ENCODE assay signal across 8 cellular contexts in genomic region chr1:11838349-11839272, GRCh38. TPM values are rescaled to one million over a fixed set of nuclear protein-coding genes. Genes with fewer than 3 reads are reported as not detected.
DNase-seq lines count a peak whose midpoint lies in the region; ATAC-seq and TF ChIP-seq lines count a peak whose summit lies in the region.

No MANE protein-coding gene starts in this region.

- DNase-seq in COR-L47 (lab: John Stamatoyannopoulos, UW) (peak; percentile 34), HT-29 (ENCODE audit: low spot score) (peak; percentile 54), PC-3 (peak; percentile 64), activated T-cell treated with anti-CD3 and anti-CD28 coated beads for 48 hours (ENCODE audit: low read depth) (peak; percentile 59), esophagus muscularis mucosa (ENCODE audit: extremely low spot score) (no peak)
- peak; percentile 56 to 83 (median 72) for DNase-seq in naive thymus-derived CD8-positive, alpha-beta T cell
- peak; percentile 64 to 83 for DNase-seq in stimulated activated effector memory CD8-positive, alpha-beta T cell treated with anti-CD3 and anti-CD28 coated beads, Interleukin-12 subunit alpha, Interleukin-12 subunit beta, amount 100 ng/mL, for 72 hours (ENCODE audit: low spot score in 2 of 2)

- peak; percentile 95 for ATAC-seq in PC-3
- ATAC-seq in naive thymus-derived CD8-positive, alpha-beta T cell = peak; percentile 96 to 97
- peak; percentile 83 for ATAC-seq in stimulated activated effector memory CD8-positive, alpha-beta T cell treated with anti-CD3 and anti-CD28 coated beads, Interleukin-12 subunit alpha, Interleukin-12 subunit beta, amount 100 ng/mL, for 72 hours
- ATAC-seq in GM19455 (IDR thresholded peaks at IDR 0.05; ENCODE audit: unreplicated experiment) = no peak

- no peaks in the 10 kb centered on the region for H3K9me3 Mint-ChIP-seq in naive thymus-derived CD8-positive, alpha-beta T cell
- no peaks in the 10 kb centered on the region for H3K9me3 Mint-ChIP-seq in stimulated activated effector memory CD8-positive, alpha-beta T cell treated with anti-CD3 and anti-CD28 coated beads, Interleukin-12 subunit alpha, Interleukin-12 subunit beta, amount 100 ng/mL, for 72 hours

- H3K27me3 ChIP-seq in PC-3 (ENCODE audit: low read length) (no peaks in the 10 kb centered on the region), esophagus muscularis mucosa (no peaks in the 10 kb centered on the region)

- H3K4me2 ChIP-seq in PC-3 (ENCODE audit: low read length) = no peak overlapping the region

- WGBS in esophagus muscularis mucosa = 52% methylated on average over 29 of the region's 40 CpGs

- H3K4me1 ChIP-seq in PC-3 (ENCODE audit: insufficient read depth, low read length) (no peaks in the 10 kb centered on the region), esophagus muscularis mucosa (peaks cover 0 to 8% (median 3%) of the 10 kb centered on the region in 4 donors)

- H3F3A ChIP-seq in PC-3 (ENCODE audit: low read length, unreplicated experiment) = no peaks in the 10 kb centered on the region

- CTCF ChIA-PET in PC-3 (lab: Charles Lee) = interaction anchor here (0.5 to 1.1 kb wide), 7 partner anchors 14 to 188 kb away, joined by 3 to 7 read pairs (median 5); no protein-coding TSS in a partner anchor

- H3K4me3 ChIP-seq in PC-3 (ENCODE audit: low read length) (no peak overlapping the region), esophagus muscularis mucosa (no peak overlapping the region)

- peaks cover 10% of the 10 kb centered on the region for H3K36me3 ChIP-seq in PC-3 (ENCODE audit: low read depth, low read length)
- peaks cover 77 to 98% (median 97%) of the 10 kb centered on the region in 4 donors for H3K36me3 ChIP-seq in esophagus muscularis mucosa

- BruUV-seq in PC-3 (replicated peaks; lab: Mats Ljungman, UMichigan) = no TSS peak

- H3K27ac ChIP-seq in PC-3 (ENCODE audit: low read length) (no peak overlapping the region), esophagus muscularis mucosa (replicated peaks in 1 of 4) (no peak overlapping the region)

- peaks cover 0 to 58% (median 16%) of the 10 kb centered on the region in 3 donors for H3K36me3 Mint-ChIP-seq in naive thymus-derived CD8-positive, alpha-beta T cell
- H3K36me3 Mint-ChIP-seq in stimulated activated effector memory CD8-positive, alpha-beta T cell treated with anti-CD3 and anti-CD28 coated beads, Interleukin-12 subunit alpha, Interleukin-12 subunit beta, amount 100 ng/mL, for 72 hours = peaks cover 78% of the 10 kb centered on the region

- peaks cover 3 to 11% (median 4%) of the 10 kb centered on the region in 4 donors for H3K4me1 Mint-ChIP-seq in naive thymus-derived CD8-positive, alpha-beta T cell
- peaks cover 11% of the 10 kb centered on the region for H3K4me1 Mint-ChIP-seq in stimulated activated effector memory CD8-positive, alpha-beta T cell treated with anti-CD3 and anti-CD28 coated beads, Interleukin-12 subunit alpha, Interleukin-12 subunit beta, amount 100 ng/mL, for 72 hours

- H3K9ac ChIP-seq in PC-3 (ENCODE audit: low read length) = no peak overlapping the region

- H3K27me3 Mint-ChIP-seq in naive thymus-derived CD8-positive, alpha-beta T cell = no peaks in the 10 kb centered on the region

- H3K9me3 ChIP-seq in PC-3 (ENCODE audit: low read length) (no peaks in the 10 kb centered on the region), esophagus muscularis mucosa (no peaks in the 10 kb centered on the region)

- H3K27ac Mint-ChIP-seq in naive thymus-derived CD8-positive, alpha-beta T cell = no peak overlapping the region
- H3K27ac Mint-ChIP-seq in stimulated activated effector memory CD8-positive, alpha-beta T cell treated with anti-CD3 and anti-CD28 coated beads, Interleukin-12 subunit alpha, Interleukin-12 subunit beta, amount 100 ng/mL, for 72 hours = no peak overlapping the region

- TF ChIP-seq CTCF in PC-3 (conservative IDR thresholded peaks at IDR 0.05; ENCODE audit: low read depth, low read length) = peak; percentile 95
- peak; percentile 92 to 99 (median 98) for TF ChIP-seq CTCF in esophagus muscularis mucosa (IDR thresholded peaks at IDR 0.05)

- intact Hi-C loops in PC-3 (cut with micrococcal nuclease) (loop anchor here (1.0 kb wide), 1 partner anchor 56 kb away; no protein-coding TSS in a partner anchor), esophagus muscularis mucosa (cut with DNase I) (loop anchor here (1.0 to 5.0 kb wide), 4 partner anchors 56 to 194 kb away; no protein-coding TSS in a partner anchor)

- H3K9me2 ChIP-seq in PC-3 (replicated peaks; ENCODE audit: low read length) = no peaks in the 10 kb centered on the region

- H2AFZ ChIP-seq in PC-3 (ENCODE audit: low read length) = no peak overlapping the region

- TF ChIP-seq POLR2A in esophagus muscularis mucosa (IDR thresholded peaks at IDR 0.05; ENCODE audit: low read depth) = no peak

- no peak overlapping the region for H3K4me3 Mint-ChIP-seq in naive thymus-derived CD8-positive, alpha-beta T cell
- H3K4me3 Mint-ChIP-seq in stimulated activated effector memory CD8-positive, alpha-beta T cell treated with anti-CD3 and anti-CD28 coated beads, Interleukin-12 subunit alpha, Interleukin-12 subunit beta, amount 100 ng/mL, for 72 hours = no peak overlapping the region

- H4K20me1 ChIP-seq in PC-3 (ENCODE audit: low read length) = no peaks in the 10 kb centered on the region

- TF ChIP-seq EP300 in esophagus muscularis mucosa (IDR thresholded peaks at IDR 0.05) = no peak

- POLR2A ChIA-PET in PC-3 (lab: Charles Lee; ENCODE audit: unreplicated experiment) = no interaction called here
- POLR2A ChIA-PET in naive thymus-derived CD8-positive, alpha-beta T cell (lab: Charles Lee) = interaction anchor here (2.7 kb wide), 1 partner anchor 69 kb away, joined by 22 read pairs; no protein-coding TSS in a partner anchor

- no peaks in the 10 kb centered on the region for H3K79me2 ChIP-seq in PC-3 (ENCODE audit: low read length)

RNA-seq across cellular contexts. Expression of gene NPPA, which starts 9.0 kb away (rescaled TPM):
- total RNA-seq in HT-29 (2014; rRNA removed; shearing (Covaris generic)) = not detected in 2 replicates
- total RNA-seq in PC-3 (2014; rRNA removed) (not detected in 2 replicates), esophagus muscularis mucosa (1 to 10 TPM in 1 of 4 donors, not detected in 3; 1.7 TPM)
- not detected for total RNA-seq in naive thymus-derived CD8-positive, alpha-beta T cell
- polyA plus RNA-seq in naive thymus-derived CD8-positive, alpha-beta T cell = not detected

RNA-seq across cellular contexts. Expression of gene NPPB, which starts 20.1 kb away (rescaled TPM):
- total RNA-seq in HT-29 (2014; rRNA removed; shearing (Covaris generic)) = not detected in 2 replicates
- total RNA-seq in PC-3 (2014; rRNA removed) (not detected in 2 replicates), esophagus muscularis mucosa (not detected)
- total RNA-seq in naive thymus-derived CD8-positive, alpha-beta T cell = not detected
- not detected for polyA plus RNA-seq in naive thymus-derived CD8-positive, alpha-beta T cell

RNA-seq across cellular contexts. Expression of gene CLCN6, which starts 32.6 kb away (rescaled TPM):
- total RNA-seq in HT-29 (2014; rRNA removed; shearing (Covaris generic)) = 9.7 TPM in 2 replicates
- 6.1 and 12.9 TPM in 2 replicates for total RNA-seq in PC-3 (2014; rRNA removed)
- 10 to 100 TPM; 12.5 to 19.7 (median 15.5) TPM for total RNA-seq in esophagus muscularis mucosa
- 10 to 100 TPM; 26.8 to 31.8 TPM for total RNA-seq in naive thymus-derived CD8-positive, alpha-beta T cell
- 1 to 10 TPM; 1.2 to 2.8 (median 2.1) TPM for polyA plus RNA-seq in naive thymus-derived CD8-positive, alpha-beta T cell

RNA-seq across cellular contexts. Expression of gene MTHFR, which starts 32.8 kb away (rescaled TPM):
- total RNA-seq in HT-29 (2014; rRNA removed; shearing (Covaris generic)) = 25.3 and 32.2 TPM in 2 replicates
- total RNA-seq in PC-3 (2014; rRNA removed) (13.2 and 24.8 TPM in 2 replicates), esophagus muscularis mucosa (10 to 100 TPM; 23.4 to 38.6 (median 26.8) TPM)
- total RNA-seq in naive thymus-derived CD8-positive, alpha-beta T cell = 10 to 100 TPM; 63.9 to 71.7 TPM
- 1 to 10 TPM; 3.7 to 9.5 (median 8.0) TPM for polyA plus RNA-seq in naive thymus-derived CD8-positive, alpha-beta T cell
